30 cellular contexts compared by ENCODE assay signal in genomic region chr3:141152801-141153678, GRCh38.
DNase-seq lines count a peak whose midpoint lies in the region; ATAC-seq, FAIRE-seq and TF ChIP-seq lines count a peak whose summit lies in the region.
"Had no signal": no experiment of that assay in that cellular context is flagged by ENCODE, and none has a peak within 500 bp of the region (broad histone marks: within the 10 kb centered on the region; RNA-seq: fewer than 3 reads in every experiment).

No MANE protein-coding gene starts in this region.

- FAIRE-seq in HepG2 (lab: Jason Lieb, UNC) = no peak
- FAIRE-seq: G401.6, RCC 7860 had no signal

- no peak for TF ChIP-seq CTCF in HepG2 (CRISPR knock-in tag; IDR thresholded peaks at IDR 0.05)
- no peak for TF ChIP-seq CTCF in right lobe of liver (IDR thresholded peaks at IDR 0.05)
- TF ChIP-seq CTCF in heart left ventricle (IDR thresholded peaks at IDR 0.05) = peak in 1 of 12 donors; percentile 3
- TF ChIP-seq CTCF in thyroid gland (IDR thresholded peaks at IDR 0.05) = no peak
- no peak for TF ChIP-seq CTCF in WERI-Rb-1 (IDR thresholded peaks at IDR 0.05; ENCODE audit: low read depth, low read length)
- no peak for TF ChIP-seq CTCF in transverse colon (IDR thresholded peaks at IDR 0.05)

- no TSS peak for BruUV-seq in HepG2 (replicated peaks; lab: Mats Ljungman, UMichigan)

- no peaks in the 10 kb centered on the region for H4K20me1 ChIP-seq in HepG2 (ENCODE audit: insufficient read depth, low read length)

- H3K79me2 ChIP-seq in HepG2 (ENCODE audit: insufficient read depth, low read length) = no peaks in the 10 kb centered on the region

- DNase-seq in HepG2 (ENCODE audit: low spot score) = no peak
- no peak for DNase-seq in right lobe of liver
- peak; percentile 16 for DNase-seq in NCI-H774 (lab: John Stamatoyannopoulos, UW)
- DNase-seq in heart left ventricle = peak; percentile 44 to 84 (median 56)
- peak; percentile 51 to 68 for DNase-seq in thyroid gland
- no peak for DNase-seq in WERI-Rb-1
- DNase-seq in transverse colon = no peak
- DNase-seq: ACHN; activated CD4-positive, alpha-beta T cell treated with anti-CD3 and anti-CD28 coated beads for 48 hours; activated effector memory CD4-positive, alpha-beta T cell treated with anti-CD3 and anti-CD28 coated beads, Interleukin-2, amount 50 U/mL, for 16 hours; CD4-positive, alpha-beta memory T cell; effector CD8-positive, alpha-beta T cell; erythroblast; H7; Kasumi-1; mesendoderm; NCI-H1436 treated with DMSO at 0.1 percent for 48 hours; NCI-H526 treated with DMSO at 0.1 percent for 48 hours; posterior cingulate gyrus; stimulated activated CD4-positive, alpha-beta T cell treated with anti-CD3 and anti-CD28 coated beads, Interleukin-2, amount 100 ng/mL, for 48 hours; T1000; upper lobe of left lung had no signal

- no peak for TF ChIP-seq EP300 in HepG2 (IDR thresholded peaks at IDR 0.05; ENCODE audit: low read depth in 2 of 2, low read length in 2 of 2)
- no peak for TF ChIP-seq EP300 in HepG2 (CRISPR knock-in tag; IDR thresholded peaks at IDR 0.05; ENCODE audit: borderline replicate concordance)
- TF ChIP-seq EP300 in transverse colon (IDR thresholded peaks at IDR 0.05; ENCODE audit: low read depth) = no peak

- POLR2A ChIA-PET in HepG2 (lab: Yijun Ruan, JAX) = no interaction called here

- no peaks in the 10 kb centered on the region for H3K9me3 ChIP-seq in HepG2 (ENCODE audit: low read length)
- H3K9me3 ChIP-seq in right lobe of liver = no peaks in the 10 kb centered on the region
- H3K9me3 ChIP-seq in heart left ventricle = no peaks in the 10 kb centered on the region
- no peaks in the 10 kb centered on the region for H3K9me3 ChIP-seq in thyroid gland
- H3K9me3 ChIP-seq in WERI-Rb-1 (ENCODE audit: severe bottlenecking) = no peaks in the 10 kb centered on the region
- no peaks in the 10 kb centered on the region for H3K9me3 ChIP-seq in transverse colon
- H3K9me3 ChIP-seq: breast epithelium, SJSA1, upper lobe of left lung had no signal

- no peaks in the 10 kb centered on the region for H3K36me3 ChIP-seq in HepG2 (replicated peaks in 1 of 2; ENCODE audit: control insufficient read depth in 1 of 2, insufficient read depth in 2 of 2, low read length in 2 of 2)
- no peaks in the 10 kb centered on the region for H3K36me3 ChIP-seq in right lobe of liver
- no peaks in the 10 kb centered on the region for H3K36me3 ChIP-seq in heart left ventricle
- no peaks in the 10 kb centered on the region for H3K36me3 ChIP-seq in thyroid gland
- no peaks in the 10 kb centered on the region; the same call in 1 of the 2 replicates for H3K36me3 ChIP-seq in WERI-Rb-1
- no peaks in the 10 kb centered on the region for H3K36me3 ChIP-seq in transverse colon
- H3K36me3 ChIP-seq: breast epithelium, SJSA1, upper lobe of left lung had no signal

- H3K4me1 ChIP-seq in HepG2 (ENCODE audit: insufficient read depth, low read length) = peaks cover 15% of the 10 kb centered on the region
- H3K4me1 ChIP-seq in right lobe of liver = no peaks in the 10 kb centered on the region
- peaks cover 0 to 12% (median 0%) of the 10 kb centered on the region in 12 donors for H3K4me1 ChIP-seq in heart left ventricle
- no peaks in the 10 kb centered on the region for H3K4me1 ChIP-seq in thyroid gland
- no peaks in the 10 kb centered on the region for H3K4me1 ChIP-seq in transverse colon
- H3K4me1 ChIP-seq: breast epithelium, SJSA1, upper lobe of left lung had no signal

- no peaks in the 10 kb centered on the region for H3K27me3 ChIP-seq in HepG2 (ENCODE audit: control insufficient read depth in 1 of 2, insufficient read depth in 2 of 2, low read length in 2 of 2)
- H3K27me3 ChIP-seq in right lobe of liver = no peaks in the 10 kb centered on the region
- H3K27me3 ChIP-seq in heart left ventricle = no peaks in the 10 kb centered on the region
- no peaks in the 10 kb centered on the region for H3K27me3 ChIP-seq in thyroid gland
- H3K27me3 ChIP-seq in WERI-Rb-1 (ENCODE audit: insufficient read depth, low read depth, severe bottlenecking) = no peaks in the 10 kb centered on the region
- H3K27me3 ChIP-seq in transverse colon = no peaks in the 10 kb centered on the region
- H3K27me3 ChIP-seq: breast epithelium, SJSA1, upper lobe of left lung had no signal

- CTCF ChIA-PET in HepG2 (lab: Yijun Ruan, JAX; ENCODE audit: low intra/inter-chr PET ratio, low total read pairs) = no interaction called here

- H2AFZ ChIP-seq in HepG2 (ENCODE audit: low read length) = no peak overlapping the region

- ATAC-seq in HepG2 (peak; percentile 43; the same call in 1 of the 3 replicates), right lobe of liver (no peak), heart left ventricle (peak; percentile 56 to 89 (median 84)), GM18870 (IDR thresholded peaks at IDR 0.05; ENCODE audit: unreplicated experiment) (no peak)
- ATAC-seq: left lobe of liver, sciatic nerve had no signal

- TF ChIP-seq RAD21 in HepG2 (CRISPR knock-in tag; IDR thresholded peaks at IDR 0.05) = no peak

- WGBS in HepG2 (ENCODE audit: low lambda C conversion rate) = 8% methylated on average over 6 of the region's 7 CpGs
- WGBS in right lobe of liver (ENCODE audit: insufficient coverage, low coverage, low lambda C conversion rate, missing lambda C conversion rate) = 70% methylated on average over 4 of the region's 7 CpGs
- 55 to 66% (median 60%) methylated on average over 7 of the region's 7 CpGs for WGBS in heart left ventricle, 4 donors
- 61 to 67% methylated on average over 7 of the region's 7 CpGs for WGBS in thyroid gland, 2 donors
- 74 to 80% methylated on average over 3 to 7 of the region's 7 CpGs for WGBS in transverse colon (ENCODE audit: low coverage in 1 of 2), 2 donors

- intact Hi-C loops in HepG2 (cut with micrococcal nuclease; ENCODE audit: unreplicated experiment) (no loop called here), right lobe of liver (cut with DNase I) (no loop called here), heart left ventricle (cut with DNase I) (no loop called here), thyroid gland (cut with DNase I) (no loop called here), transverse colon (cut with DNase I; ENCODE audit: low total_unique reads) (no loop called here)

- in situ Hi-C loops in HepG2 (cut with HindIII; ENCODE audit: extremely low pct_ligation_motif_present, low pct_unique_long_range_greater_than_20kb) (no loop called here), transverse colon (cut with MboI; ENCODE audit: low pct_ligation_motif_present in 1 of 4, low pct_unique_long_range_greater_than_20kb in 1 of 4, low sequenced_read_pairs in 3 of 4) (no loop called here)

- no peak for TF ChIP-seq POLR2A in HepG2 (IDR thresholded peaks at IDR 0.05; ENCODE audit: insufficient read depth in 1 of 2, low read depth in 2 of 2, low read length in 2 of 2)
- no peak for TF ChIP-seq POLR2A in right lobe of liver (IDR thresholded peaks at IDR 0.05)
- no peak for TF ChIP-seq POLR2A in heart left ventricle (IDR thresholded peaks at IDR 0.05)
- TF ChIP-seq POLR2A in thyroid gland (IDR thresholded peaks at IDR 0.05) = no peak
- TF ChIP-seq POLR2A in transverse colon (IDR thresholded peaks at IDR 0.05) = no peak

- H3K27ac ChIP-seq in HepG2 (ENCODE audit: extremely low read length, insufficient read depth, low read length) = no peak overlapping the region
- no peak overlapping the region for H3K27ac ChIP-seq in right lobe of liver
- peak overlapping the region in 2 of 12 donors; percentile 15 to 19 for H3K27ac ChIP-seq in heart left ventricle
- H3K27ac ChIP-seq in thyroid gland = no peak overlapping the region
- no peak overlapping the region for H3K27ac ChIP-seq in WERI-Rb-1
- no peak overlapping the region for H3K27ac ChIP-seq in transverse colon
- H3K27ac ChIP-seq: breast epithelium, coronary artery, SJSA1, upper lobe of left lung had no signal

- H3K4me3 ChIP-seq in HepG2 (replicated peaks in 1 of 3; ENCODE audit: insufficient read depth in 1 of 3, low read depth in 2 of 3, low read length in 3 of 3) (no peak overlapping the region), right lobe of liver (no peak overlapping the region), heart left ventricle (no peak overlapping the region), thyroid gland (replicated peaks in 1 of 3) (no peak overlapping the region), WERI-Rb-1 (ENCODE audit: low read depth, low read length) (no peak overlapping the region), transverse colon (no peak overlapping the region)
- H3K4me3 ChIP-seq: breast epithelium, coronary artery, SJSA1, upper lobe of left lung had no signal

- H3K9ac ChIP-seq in HepG2 (ENCODE audit: insufficient read depth, low read depth, low read length) = no peak overlapping the region

- no peak overlapping the region for H3K4me2 ChIP-seq in HepG2 (ENCODE audit: low read depth, low read length)

TF ChIP-seq in HepG2, 621 proteins besides CTCF, POLR2A, EP300 and RAD21 (continues in another document):
- TF ChIP-seq PCBP2 (optimal IDR thresholded peaks at IDR 0.05; ENCODE audit: low read depth, low read length, poor library complexity, severe bottlenecking) = no peak
- TF ChIP-seq HOXA5 (CRISPR knock-in tag; IDR thresholded peaks at IDR 0.05) = no peak
- TF ChIP-seq ZBTB46 (CRISPR knock-in tag; IDR thresholded peaks at IDR 0.05; ENCODE audit: borderline replicate concordance) = no peak
- no peak for TF ChIP-seq ZNF136 (CRISPR knock-in tag; IDR thresholded peaks at IDR 0.05; ENCODE audit: low read depth)
- TF ChIP-seq PRMT3 (CRISPR knock-in tag; IDR thresholded peaks at IDR 0.05; ENCODE audit: borderline replicate concordance, low read depth) = no peak
- no peak for TF ChIP-seq ESRRA (CRISPR knock-in tag; IDR thresholded peaks at IDR 0.05; ENCODE audit: low read depth)
- no peak for TF ChIP-seq GLMP (CRISPR knock-in tag; IDR thresholded peaks at IDR 0.05; ENCODE audit: borderline replicate concordance)

Comparison
In these comparisons a context has a peak if more than half of its experiments do, and no peak if none do; other contexts are left out.
1. ATAC-seq: peak in HepG2 (single experiment) and heart left ventricle (4 of 4); none in right lobe of liver (0 of 4) and GM18870 (single experiment).
2. DNase-seq: peak in NCI-H774 (single experiment), heart left ventricle (5 of 5) and thyroid gland (2 of 2); none in HepG2 (single experiment), right lobe of liver (0 of 3), WERI-Rb-1 (single experiment) and transverse colon (single experiment).